27 cellular contexts compared by ENCODE assay signal in genomic region chr18:13395577-13395976, GRCh38.
"Had no signal": no experiment of that assay in that cellular context is flagged by ENCODE, and none has a peak within 500 bp of the region (broad histone marks: within the 10 kb centered on the region; RNA-seq: fewer than 3 reads in every experiment).

No MANE protein-coding gene starts in this region.

- H3K27ac Mint-ChIP-seq: effector memory CD8-positive, alpha-beta T cell; nephron; neural progenitor cell; stimulated activated naive B cell treated with anti-CD40 and anti-IgM and Interleukin-4, amounts not matched to agents 10 μg/mL and 1 μg/mL and 100 μg/mL, for 72 hours; stimulated activated naive CD8-positive, alpha-beta T cell treated with anti-CD3 and anti-CD28 coated beads, Interleukin-15, Interleukin-2, amounts not matched to agents 100 ng/mL and 50 ng/mL, for 24 hours had no signal

- H3K27me3 Mint-ChIP-seq: naive thymus-derived CD4-positive, alpha-beta T cell; stimulated activated naive B cell treated with anti-CD40 and anti-IgM and Interleukin-4, amounts not matched to agents 10 μg/mL and 1 μg/mL and 100 μg/mL, for 72 hours; stimulated activated naive CD8-positive, alpha-beta T cell treated with anti-CD3 and anti-CD28 coated beads, Interleukin-15, Interleukin-2, amounts not matched to agents 100 ng/mL and 50 ng/mL, for 24 hours had no signal

- H3K36me3 ChIP-seq: esophagus squamous epithelium, left lung, neural progenitor cell, prostate gland, right atrium auricular region, tibial nerve, upper lobe of left lung had no signal

- ATAC-seq: effector memory CD8-positive, alpha-beta T cell; heart right ventricle; left cardiac atrium; naive thymus-derived CD4-positive, alpha-beta T cell; stimulated activated naive B cell treated with anti-CD40 and anti-IgM and Interleukin-4, amounts not matched to agents 10 μg/mL and 1 μg/mL and 100 μg/mL, for 72 hours had no signal

- H3K4me3 ChIP-seq: esophagus squamous epithelium, heart right ventricle, left lung, neural progenitor cell, prostate gland, right atrium auricular region, skin epidermis, thoracic aorta, tibial nerve, upper lobe of left lung had no signal

- H3K27me3 ChIP-seq: esophagus squamous epithelium, heart right ventricle, left lung, neural progenitor cell, right atrium auricular region, tibial nerve, upper lobe of left lung had no signal

- H3K9me3 ChIP-seq: esophagus squamous epithelium, heart right ventricle, left lung, prostate gland, right atrium auricular region, thoracic aorta, tibial nerve, upper lobe of left lung had no signal

- H3K4me1 ChIP-seq: esophagus squamous epithelium, left lung, neural progenitor cell, prostate gland, tibial nerve had no signal

- H3K9me3 Mint-ChIP-seq: effector memory CD8-positive, alpha-beta T cell; naive thymus-derived CD4-positive, alpha-beta T cell; nephron; neural progenitor cell; stimulated activated naive B cell treated with anti-CD40 and anti-IgM and Interleukin-4, amounts not matched to agents 10 μg/mL and 1 μg/mL and 100 μg/mL, for 72 hours; stimulated activated naive CD8-positive, alpha-beta T cell treated with anti-CD3 and anti-CD28 coated beads, Interleukin-15, Interleukin-2, amounts not matched to agents 100 ng/mL and 50 ng/mL, for 24 hours had no signal

- DNase-seq: cortex of kidney; effector memory CD8-positive, alpha-beta T cell; esophagus squamous epithelium; foreskin melanocyte; glutamatergic neuron; heart right ventricle; hippocampal formation; left cardiac atrium; left lung; mammary epithelial cell; mesendoderm; midbrain; naive thymus-derived CD4-positive, alpha-beta T cell; stimulated activated CD4-positive, alpha-beta T cell treated with anti-CD3 and anti-CD28 coated beads, Interleukin-15, amount 100 ng/mL, for 24 hours; stimulated activated CD4-positive, alpha-beta T cell treated with anti-CD3 and anti-CD28 coated beads, Interleukin-2, amount 100 ng/mL, for 48 hours; stimulated activated naive B cell treated with anti-CD40 and anti-IgM and Interleukin-4, amounts not matched to agents 10 μg/mL and 1 μg/mL and 100 μg/mL, for 72 hours; upper lobe of left lung had no signal

- FAIRE-seq: endometrium, islet of Langerhans had no signal

- H3K4me3 Mint-ChIP-seq: effector memory CD8-positive, alpha-beta T cell; naive thymus-derived CD4-positive, alpha-beta T cell; nephron; neural progenitor cell; stimulated activated naive B cell treated with anti-CD40 and anti-IgM and Interleukin-4, amounts not matched to agents 10 μg/mL and 1 μg/mL and 100 μg/mL, for 72 hours; stimulated activated naive CD8-positive, alpha-beta T cell treated with anti-CD3 and anti-CD28 coated beads, Interleukin-15, Interleukin-2, amounts not matched to agents 100 ng/mL and 50 ng/mL, for 24 hours had no signal

- H3K4me1 Mint-ChIP-seq: stimulated activated naive B cell treated with anti-CD40 and anti-IgM and Interleukin-4, amounts not matched to agents 10 μg/mL and 1 μg/mL and 100 μg/mL, for 72 hours had no signal

- H3K27ac ChIP-seq: esophagus squamous epithelium, heart right ventricle, left lung, neural progenitor cell, prostate gland, right atrium auricular region, skin epidermis, thoracic aorta, tibial nerve, upper lobe of left lung had no signal

- H3K36me3 Mint-ChIP-seq: neural progenitor cell; stimulated activated naive B cell treated with anti-CD40 and anti-IgM and Interleukin-4, amounts not matched to agents 10 μg/mL and 1 μg/mL and 100 μg/mL, for 72 hours had no signal
